8 cellular contexts compared by ENCODE assay signal in genomic region chr6:10414766-10415592, GRCh38. TPM values are rescaled to one million over a fixed set of nuclear protein-coding genes. Genes with fewer than 3 reads are reported as not detected.
DNase-seq lines count a peak whose midpoint lies in the region; ATAC-seq and TF ChIP-seq lines count a peak whose summit lies in the region.

TSS of gene TFAP2A (minus strand) at chr6:10415074. CDS start at chr6:10414991, 83 bp downstream.

- ATAC-seq in heart right ventricle = no peak
- peak; percentile 9 for ATAC-seq in WTC11
- ATAC-seq in GM19452 (IDR thresholded peaks at IDR 0.05; ENCODE audit: unreplicated experiment) = no peak
- no peak for ATAC-seq in activated CD4-positive, CD25-positive, alpha-beta regulatory T cell treated with anti-CD3 and anti-CD28 coated beads, Interleukin-2, amount 50 U/mL, for 24 hours

- H3K4me3 Mint-ChIP-seq in WTC11 = peak within 1 kb of the TSS; percentile 73

- peak within 1 kb of the TSS in 7 of 10 donors; percentile 2 to 72 (median 14) for H3K4me3 ChIP-seq in heart right ventricle
- peak within 1 kb of the TSS; percentile 37 for H3K4me3 ChIP-seq in iPS-18a (ENCODE audit: low read length)
- peak within 1 kb of the TSS; percentile 54 to 81 for H3K4me3 ChIP-seq in vagina

- peaks cover 78% of the 10 kb centered on the region for H3K4me1 Mint-ChIP-seq in WTC11

- H3K4me1 ChIP-seq in heart right ventricle (peaks cover 11 to 74% (median 51%) of the 10 kb centered on the region in 9 donors), iPS-18a (ENCODE audit: control insufficient read depth, low read depth, low read length) (peaks cover 41% of the 10 kb centered on the region), vagina (peaks cover 44% of the 10 kb centered on the region)

- H3K36me3 ChIP-seq in heart right ventricle = no peaks in the 10 kb centered on the region
- H3K36me3 ChIP-seq in iPS-18a (ENCODE audit: control insufficient read depth, low read depth, low read length) = no peaks in the 10 kb centered on the region
- no peaks in the 10 kb centered on the region for H3K36me3 ChIP-seq in vagina

- H3K27ac ChIP-seq in heart right ventricle = no peak within 1 kb of the TSS
- no peak within 1 kb of the TSS for H3K27ac ChIP-seq in iPS-18a (ENCODE audit: low read length)
- peak within 1 kb of the TSS; percentile 83 for H3K27ac ChIP-seq in vagina

- CTCF ChIA-PET in WTC11 (lab: Charles Lee) = interaction anchor here (0.5 to 5.8 kb wide), 21 partner anchors 8 to 696 kb away, joined by 3 to 54 read pairs (median 6); no protein-coding TSS in a partner anchor

- H3K27me3 ChIP-seq in heart right ventricle = peaks cover 65 to 100% (median 98%) of the 10 kb centered on the region in 7 donors
- peaks cover 99% of the 10 kb centered on the region for H3K27me3 ChIP-seq in iPS-18a (ENCODE audit: control insufficient read depth, insufficient read depth, low read length)
- peaks cover 11% of the 10 kb centered on the region for H3K27me3 ChIP-seq in vagina

- no peak within 1 kb of the TSS for H3K27ac Mint-ChIP-seq in WTC11

- no peaks in the 10 kb centered on the region for H3K36me3 Mint-ChIP-seq in WTC11

- intact Hi-C loops in heart right ventricle (cut with DNase I) (no loop called here), cardiac septum (cut with DNase I) (no loop called here), vagina (cut with DNase I) (no loop called here)

- no peaks in the 10 kb centered on the region for H3K9me3 Mint-ChIP-seq in WTC11

- H3K9me3 ChIP-seq in heart right ventricle (no peaks in the 10 kb centered on the region), iPS-18a (ENCODE audit: control insufficient read depth, low read depth, low read length) (no peaks in the 10 kb centered on the region), vagina (no peaks in the 10 kb centered on the region)

- POLR2A ChIA-PET in WTC11 (lab: Charles Lee) = interaction anchor here (0.6 to 1.0 kb wide), 4 partner anchors 8 to 24 kb away, joined by 3 to 4 read pairs (median 3); no protein-coding TSS in a partner anchor

- peak in 1 of 9 donors; percentile 5 for TF ChIP-seq CTCF in heart right ventricle (IDR thresholded peaks at IDR 0.05)
- no peak for TF ChIP-seq CTCF in WTC11 (IDR thresholded peaks at IDR 0.05)
- no peak for TF ChIP-seq CTCF in vagina (IDR thresholded peaks at IDR 0.05)

- peaks cover 95% of the 10 kb centered on the region for H3K27me3 Mint-ChIP-seq in WTC11 (ENCODE audit: low read depth)

- WGBS in heart right ventricle, 2 donors = 2 to 3% methylated on average over 55 to 56 of the region's 56 CpGs

- H3K9ac ChIP-seq in iPS-18a (ENCODE audit: low read length) = no peak within 1 kb of the TSS

- TF ChIP-seq POLR2A in vagina (IDR thresholded peaks at IDR 0.05) = peak in 1 of 2 donors; percentile 4

- DNase-seq in heart right ventricle (no peak), cardiac septum (ENCODE audit: low spot score) (no peak), WTC11 (ENCODE audit: low spot score) (peak; percentile 70), vagina (ENCODE audit: extremely low spot score in 2 of 2) (peak in 1 of 2 donors; percentile 84), NCI-H510A (lab: John Stamatoyannopoulos, UW) (no peak)

TF ChIP-seq in WTC11, 78 proteins besides CTCF, POLR2A, EP300 and RAD21:
- peak; percentile 50; the same call in 1 of the 2 replicates for TF ChIP-seq FOXP1 (CRISPR knock-in tag; IDR thresholded peaks at IDR 0.05; ENCODE audit: borderline replicate concordance)
- TF ChIP-seq USF1 (CRISPR knock-in tag; IDR thresholded peaks at IDR 0.05) = 0 out of 2 replicates have a peak, but pooled peaks have one; percentile 15
- peak; percentile 45; the same call in 1 of the 2 replicates for TF ChIP-seq PRDM15 (CRISPR knock-in tag; IDR thresholded peaks at IDR 0.05)
- TF ChIP-seq ZNF671 (CRISPR knock-in tag; IDR thresholded peaks at IDR 0.05) = no peak
- 0 out of 2 replicates have a peak, but pooled peaks have one; percentile 14 for TF ChIP-seq TEAD1 (CRISPR knock-in tag; IDR thresholded peaks at IDR 0.05)
- TF ChIP-seq ATF6 (CRISPR knock-in tag; IDR thresholded peaks at IDR 0.05) = no peak
- TF ChIP-seq FOXP4 (CRISPR knock-in tag; IDR thresholded peaks at IDR 0.05) = 0 out of 2 replicates have a peak, but pooled peaks have one; percentile 24
- peak; percentile 100 for TF ChIP-seq ZNF263 (CRISPR knock-in tag; IDR thresholded peaks at IDR 0.05; ENCODE audit: low read depth)
- peak; percentile 34; the same call in 1 of the 2 replicates for TF ChIP-seq SP1 (CRISPR knock-in tag; conservative IDR thresholded peaks at IDR 0.05)
- 0 out of 2 replicates have a peak, but pooled peaks have one; percentile 26 for TF ChIP-seq ETV6 (CRISPR knock-in tag; IDR thresholded peaks at IDR 0.05)
- no peak for TF ChIP-seq HMGXB4 (CRISPR knock-in tag; IDR thresholded peaks at IDR 0.05)
TF ChIP-seq in WTC11: peak in this region for 8.

RNA-seq across cellular contexts. Expression of gene TFAP2A, which starts in this region (rescaled TPM):
- total RNA-seq in heart right ventricle (under 1 TPM in 8 of 10 donors, not detected in 2; 0.12 to 0.59 (median 0.20) TPM), cardiac septum (0.54 TPM), WTC11 (2021) (0.27 to 0.42 TPM (median 0.30 TPM) in 3 replicates), vagina (19.4 TPM)
- under 1 TPM; 0.13 to 0.95 TPM for polyA plus RNA-seq in heart right ventricle

Comparison
In these comparisons a context has a peak if more than half of its experiments do, and no peak if none do; other contexts are left out.
1. RNA of gene TFAP2A (total RNA-seq): 19.4 TPM in vagina (single experiment); 0.54 TPM in cardiac septum (single experiment), 0.27 to 0.42 TPM in WTC11 and 0.12 to 0.59 TPM in heart right ventricle; every median in the first group is over 10 times any median in the second.
2. Peak in DNase-seq and ATAC-seq in WTC11; RNA of the gene not detected or under 1 TPM.
3. H3K4me3 ChIP-seq: peak in every context shown above with its lines; median percentile 68 in vagina; 37 in iPS-18a; 14 in heart right ventricle.